In genomic region chr5:149541893-149542292, GRCh38 we compare ENCODE assay signal across 13 cellular contexts.
"Had no signal": no experiment of that assay in that cellular context is flagged by ENCODE, and none has a peak within 500 bp of the region (broad histone marks: within the 10 kb centered on the region; RNA-seq: fewer than 3 reads in every experiment).

No MANE protein-coding gene starts in this region.

- H3K27me3 ChIP-seq: left lung had no signal

- DNase-seq: activated B cell treated with CpG ODN at 0.5 μM for 24 hours; activated CD4-positive, alpha-beta T cell treated with anti-CD3 and anti-CD28 coated beads, Interleukin-2, amount 10 ng/mL, durations not matched to agents 7 days and 5 days; activated effector memory CD4-positive, alpha-beta T cell treated with anti-CD3 and anti-CD28 coated beads, Interleukin-2, amount 50 U/mL, for 16 hours; activated T-cell treated with anti-CD3 and anti-CD28 coated beads for 4 hours; aorta; left lung; occipital lobe; stimulated activated CD4-positive, alpha-beta T cell treated with anti-CD3 and anti-CD28 coated beads, Interleukin-2, amount 100 ng/mL, for 48 hours; T-helper 1 cell had no signal

- H3K4me3 ChIP-seq: left lung had no signal

- FAIRE-seq: bronchial epithelial cell, colon, frontal cortex, keratinocyte had no signal

- H3K27ac ChIP-seq: left lung had no signal

- H3K9me3 ChIP-seq: left lung had no signal
